8 cellular contexts compared by ENCODE assay signal in genomic region chr2:43158259-43158880, GRCh38.
DNase-seq lines count a peak whose midpoint lies in the region; ATAC-seq and TF ChIP-seq lines count a peak whose summit lies in the region.

No MANE protein-coding gene starts in this region.

- no peaks in the 10 kb centered on the region for H3K27me3 ChIP-seq in adipocyte (replicated peaks; ENCODE audit: control insufficient read depth, insufficient read depth, low read length)

- DNase-seq in EH (ENCODE audit: low read depth) (peak; percentile 87), adipocyte (ENCODE audit: low read depth) (peak; percentile 65), iris pigment epithelial cell (ENCODE audit: low read depth) (peak; percentile 69), NCI-H1105 (lab: John Stamatoyannopoulos, UW) (no peak), NCI-H1436 (lab: John Stamatoyannopoulos, UW) (no peak)
- peak; percentile 32 for DNase-seq in stimulated activated CD4-positive, alpha-beta T cell treated with anti-CD3 and anti-CD28 coated beads, Interleukin-2, amount 100 ng/mL, for 4 hours (ENCODE audit: low read depth)

- peak; percentile 17 for ATAC-seq in HG02678 (IDR thresholded peaks at IDR 0.05; ENCODE audit: unreplicated experiment)

- H3K4me1 ChIP-seq in adipocyte (ENCODE audit: control insufficient read depth, insufficient read depth, low read length) = peaks cover 27% of the 10 kb centered on the region

- H3K4me3 ChIP-seq in adipocyte (ENCODE audit: low read length) = no peak overlapping the region

- no peaks in the 10 kb centered on the region for H3K9me3 ChIP-seq in adipocyte (ENCODE audit: control insufficient read depth, low read length)

- H3K9ac ChIP-seq in adipocyte (ENCODE audit: low read length) = peak overlapping the region; percentile 83

- no peaks in the 10 kb centered on the region for H3K36me3 ChIP-seq in adipocyte (ENCODE audit: control insufficient read depth, insufficient read depth, low read length, severe bottlenecking)

TF ChIP-seq in PFSK-1, 5 proteins besides CTCF, POLR2A, EP300 and RAD21:
- no peak for TF ChIP-seq SIN3A (IDR thresholded peaks at IDR 0.05; ENCODE audit: borderline replicate concordance, insufficient read depth, low read length)
- no peak for TF ChIP-seq POLR2AphosphoS5 (IDR thresholded peaks at IDR 0.05; ENCODE audit: low read depth, low read length)
- TF ChIP-seq TAF1 (IDR thresholded peaks at IDR 0.05; ENCODE audit: borderline replicate concordance, insufficient read depth, low read length) = no peak
- no peak for TF ChIP-seq REST (IDR thresholded peaks at IDR 0.05; ENCODE audit: insufficient read depth in 1 of 2, low read depth in 2 of 2, low read length in 2 of 2)
- TF ChIP-seq FOXP2 (optimal IDR thresholded peaks at IDR 0.05; ENCODE audit: borderline replicate concordance, extremely low read depth, extremely low read length, insufficient read depth) = peak; percentile 54

Comparison
In these comparisons a context has a peak if more than half of its experiments do, and no peak if none do; other contexts are left out.
1. DNase-seq: peak in EH (single experiment), adipocyte (single experiment), iris pigment epithelial cell (single experiment) and stimulated activated CD4-positive, alpha-beta T cell treated with anti-CD3 and anti-CD28 coated beads, Interleukin-2, amount 100 ng/mL, for 4 hours (single experiment); none in NCI-H1105 (single experiment) and NCI-H1436 (single experiment).